In the genomic region with DNA sequence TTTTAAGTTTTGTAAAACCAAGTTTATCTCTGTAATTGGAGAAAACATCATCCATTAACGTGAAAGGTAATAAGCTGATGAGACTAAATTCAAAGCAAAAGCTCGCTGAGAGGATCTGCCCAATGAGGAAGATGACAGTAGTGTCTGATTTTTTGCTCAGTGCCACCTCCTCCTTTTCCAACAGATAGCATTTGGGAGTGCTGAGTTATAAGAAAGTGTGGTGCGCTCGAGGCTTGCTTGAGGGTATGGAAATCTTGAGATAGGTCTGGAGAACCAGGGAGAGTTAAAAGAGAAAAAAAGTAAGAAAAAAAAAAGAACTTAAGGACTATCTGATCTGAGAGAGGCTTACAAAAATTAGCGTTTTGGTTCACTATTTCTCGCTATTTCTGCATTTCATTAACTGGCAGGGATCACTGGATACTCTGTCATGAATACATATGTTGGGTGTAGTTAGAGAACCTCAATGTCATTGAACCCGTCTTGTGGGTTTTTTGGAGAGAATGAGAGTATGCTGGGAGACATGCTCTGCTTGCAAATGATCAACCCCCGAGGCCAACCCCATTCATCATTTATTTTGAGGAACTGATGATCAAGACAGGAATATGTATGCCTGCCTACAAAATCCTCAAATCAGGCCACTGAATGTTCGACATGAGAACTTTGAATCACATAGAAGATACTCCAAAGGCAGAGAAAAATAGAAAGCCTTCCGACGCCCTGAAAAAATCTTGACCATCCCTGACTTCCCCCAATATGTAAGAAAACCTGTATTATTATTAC, we compare ENCODE assay signal across 8 cellular contexts. TPM values are rescaled to one million over a fixed set of nuclear protein-coding genes. Genes with fewer than 3 reads are reported as not detected.
A peak's percentile ranks its signal among the peaks of the same experiment; 100 is the strongest.
DNase-seq lines count a peak whose midpoint lies in the region; ATAC-seq and TF ChIP-seq lines count a peak whose summit lies in the region.

No MANE protein-coding gene starts in this region.

- peaks cover 26% of the 10 kb centered on the region for H3K4me1 ChIP-seq in BLaER1

- no peaks in the 10 kb centered on the region for H3K36me3 Mint-ChIP-seq in chondrocyte (ENCODE audit: low read depth)
- peaks cover 4% of the 10 kb centered on the region for H3K36me3 Mint-ChIP-seq in natural killer cell treated with Interleukin-12 subunit alpha and Interleukin-12 subunit beta and Interleukin-15 and Interleukin-18, amount 100 ng/mL, for 72 hours

- peak overlapping the region; percentile 96 for H3K27ac ChIP-seq in BLaER1

- no peaks in the 10 kb centered on the region for H3K9me3 ChIP-seq in BLaER1

- peak overlapping the region; percentile 63 for H3K27ac Mint-ChIP-seq in chondrocyte (ENCODE audit: unreplicated experiment)
- peak overlapping the region in 1 of 2 donors; percentile 64 for H3K27ac Mint-ChIP-seq in natural killer cell treated with Interleukin-12 subunit alpha and Interleukin-12 subunit beta and Interleukin-15 and Interleukin-18, amount 100 ng/mL, for 72 hours

- H3K27me3 Mint-ChIP-seq in chondrocyte (ENCODE audit: low read depth), result no peaks in the 10 kb centered on the region
- H3K27me3 Mint-ChIP-seq in natural killer cell treated with Interleukin-12 subunit alpha and Interleukin-12 subunit beta and Interleukin-15 and Interleukin-18, amount 100 ng/mL, for 72 hours, result peaks cover 4 to 18% of the 10 kb centered on the region in 2 donors

- H3K4me1 Mint-ChIP-seq in chondrocyte (ENCODE audit: low read depth), result peaks cover 34% of the 10 kb centered on the region
- H3K4me1 Mint-ChIP-seq in natural killer cell treated with Interleukin-12 subunit alpha and Interleukin-12 subunit beta and Interleukin-15 and Interleukin-18, amount 100 ng/mL, for 72 hours (ENCODE audit: low read depth in 2 of 2), result peaks cover 24 to 26% of the 10 kb centered on the region in 2 donors

- peak overlapping the region; percentile 90 for H3K4me3 ChIP-seq in BLaER1
- H3K4me3 ChIP-seq in lower leg skin (ENCODE audit: low read depth, poor library complexity, severe bottlenecking), result no peak overlapping the region

- TF ChIP-seq CTCF in chondrocyte (IDR thresholded peaks at IDR 0.05) (no peak), lower leg skin (IDR thresholded peaks at IDR 0.05) (no peak)

- H3K9me3 Mint-ChIP-seq in chondrocyte (ENCODE audit: low read depth), result no peaks in the 10 kb centered on the region
- H3K9me3 Mint-ChIP-seq in natural killer cell treated with Interleukin-12 subunit alpha and Interleukin-12 subunit beta and Interleukin-15 and Interleukin-18, amount 100 ng/mL, for 72 hours, result no peaks in the 10 kb centered on the region

- TF ChIP-seq POLR2A in lower leg skin (IDR thresholded peaks at IDR 0.05), result no peak

- peak; percentile 9 for DNase-seq in LHCN-M2 (ENCODE audit: low read depth)
- DNase-seq in chondrocyte (ENCODE audit: low spot score), result no peak
- DNase-seq in natural killer cell treated with Interleukin-12 subunit alpha and Interleukin-12 subunit beta and Interleukin-15 and Interleukin-18, amount 100 ng/mL, for 72 hours (ENCODE audit: low spot score), result no peak
- DNase-seq in stimulated activated CD4-positive, alpha-beta T cell treated with anti-CD3 and anti-CD28 coated beads, Interleukin-12 subunit alpha, Interleukin-12 subunit beta, amount 100 ng/mL, for 4 hours, result no peak
- DNase-seq in COLO668 (lab: John Stamatoyannopoulos, UW; ENCODE audit: unreplicated experiment), result no peak
- no peak for DNase-seq in glomerular visceral epithelial cell (ENCODE audit: extremely low spot score)
- DNase-seq in lower leg skin (ENCODE audit: low spot score in 2 of 2), result no peak

- WGBS in lower leg skin, 2 donors, result 31 to 32% methylated on average over 11 of the region's 11 CpGs

- H3K4me2 ChIP-seq in BLaER1, result peak overlapping the region; percentile 89

- peak overlapping the region; percentile 96 for H3K9ac ChIP-seq in BLaER1

- H4K20me1 ChIP-seq in BLaER1, result peaks cover 29% of the 10 kb centered on the region

- H3K36me3 ChIP-seq in BLaER1, result peaks cover 13% of the 10 kb centered on the region

- no peaks in the 10 kb centered on the region for H3K27me3 ChIP-seq in BLaER1

- intact Hi-C loops in lower leg skin (cut with DNase I; ENCODE audit: low total_unique reads), result no loop called here

- peak overlapping the region; percentile 92 for H3K4me3 Mint-ChIP-seq in chondrocyte (ENCODE audit: unreplicated experiment)
- peak overlapping the region; percentile 50 for H3K4me3 Mint-ChIP-seq in natural killer cell treated with Interleukin-12 subunit alpha and Interleukin-12 subunit beta and Interleukin-15 and Interleukin-18, amount 100 ng/mL, for 72 hours

- no peak for ATAC-seq in natural killer cell treated with Interleukin-12 subunit alpha and Interleukin-12 subunit beta and Interleukin-15 and Interleukin-18, amount 100 ng/mL, for 72 hours

RNA-seq across cellular contexts. Expression of a gene that starts 1.0 kb away (rescaled TPM):
- 11.1 and 16.5 TPM in 2 replicates for total RNA-seq in LHCN-M2 (2014; rRNA removed)
- polyA plus RNA-seq in LHCN-M2 (2012), result 8.2 TPM
- total RNA-seq in chondrocyte, result 12.7 to 17.2 TPM (median 14.2 TPM) in 3 replicates
- total RNA-seq in natural killer cell treated with Interleukin-12 subunit alpha and Interleukin-12 subunit beta and Interleukin-15 and Interleukin-18, amount 100 ng/mL, for 72 hours, result 10 to 100 TPM in 1 of 2 donors, 1 to 10 TPM in 1; 6.6 to 14.0 TPM
- 1 to 10 TPM; 1.6 to 9.4 (median 5.8) TPM for total RNA-seq in lower leg skin

RNA-seq across cellular contexts. Expression of a gene that starts 47.3 kb away (rescaled TPM):
- total RNA-seq in LHCN-M2 (2014; rRNA removed) (110 and 117 TPM in 2 replicates), chondrocyte (58.5 to 93.6 TPM (median 67.0 TPM) in 3 replicates), lower leg skin (10 to 100 TPM; 61.1 to 92.5 (median 78.3) TPM)
- 46.4 TPM for polyA plus RNA-seq in LHCN-M2 (2012)
- 10 to 100 TPM; 63.7 to 69.3 TPM for total RNA-seq in natural killer cell treated with Interleukin-12 subunit alpha and Interleukin-12 subunit beta and Interleukin-15 and Interleukin-18, amount 100 ng/mL, for 72 hours

RNA-seq across cellular contexts. Expression of a gene that starts 47.4 kb away (rescaled TPM):
- total RNA-seq in LHCN-M2 (2014; rRNA removed), result 33.8 and 41.8 TPM in 2 replicates
- polyA plus RNA-seq in LHCN-M2 (2012), result 43.4 TPM
- 30.6 to 34.0 TPM (median 32.5 TPM) in 3 replicates for total RNA-seq in chondrocyte
- 10 to 100 TPM; 38.8 to 42.7 TPM for total RNA-seq in natural killer cell treated with Interleukin-12 subunit alpha and Interleukin-12 subunit beta and Interleukin-15 and Interleukin-18, amount 100 ng/mL, for 72 hours
- 10 to 100 TPM; 10.5 to 19.7 (median 15.7) TPM for total RNA-seq in lower leg skin
